In the genomic region with DNA sequence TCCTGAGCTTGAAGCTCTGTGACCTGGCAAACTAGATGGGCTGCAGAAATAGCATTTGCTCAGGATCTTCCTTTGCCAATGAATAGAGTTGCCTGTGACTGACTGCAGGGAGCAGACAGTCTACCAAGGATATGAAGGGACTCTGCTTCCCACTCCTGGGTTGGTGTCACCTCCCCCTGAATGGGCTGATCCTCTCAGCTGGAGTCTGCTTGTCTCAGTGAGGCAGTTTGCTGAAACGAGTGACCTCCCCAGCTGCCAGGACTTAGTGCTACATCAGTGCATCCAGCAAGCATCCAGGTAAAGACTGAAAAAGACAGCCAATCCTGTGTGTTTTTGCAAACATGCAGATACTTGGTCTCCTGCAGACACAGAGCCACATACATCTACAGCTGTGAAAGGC, we compare ENCODE assay signal across 18 cellular contexts. TPM values are rescaled to one million over a fixed set of nuclear protein-coding genes. Genes with fewer than 3 reads are reported as not detected.
DNase-seq lines count a peak whose midpoint lies in the region; ATAC-seq, FAIRE-seq and TF ChIP-seq lines count a peak whose summit lies in the region.
"Had no signal": no experiment of that assay in that cellular context is flagged by ENCODE, and none has a peak within 500 bp of the region (broad histone marks: within the 10 kb centered on the region; RNA-seq: fewer than 3 reads in every experiment).

No MANE protein-coding gene starts in this region.

- no peak for TF ChIP-seq EP300 in H1 (IDR thresholded peaks at IDR 0.05; ENCODE audit: borderline replicate concordance in 1 of 2, low read depth in 2 of 2, low read length in 2 of 2)

- no peaks in the 10 kb centered on the region; the same call in 1 of the 2 replicates for H3K23me2 ChIP-seq in H1 (ENCODE audit: low read depth, low read length)

- no peak overlapping the region for H3K56ac ChIP-seq in H1 (replicated peaks; ENCODE audit: insufficient read length, low read depth, low read length)

- WGBS in H1 (ENCODE audit: extremely low coverage in 1 of 2, insufficient coverage in 1 of 2, insufficient read length in 1 of 2, insufficient replicate concordance in 2 of 2, low coverage in 1 of 2, low lambda C conversion rate in 2 of 2, missing lambda C conversion rate in 1 of 2), 2 experiments = 53% methylated on average over 1 of the region's 1 CpG; no CpG with 5 or more reads in 1 of the 2 experiments

- peak overlapping the region; percentile 1 for H3K4me3 Mint-ChIP-seq in neural progenitor cell
- no peak overlapping the region for H3K4me3 Mint-ChIP-seq in activated CD8-positive, alpha-beta memory T cell treated with anti-CD3 and anti-CD28 coated beads, Interleukin-2, amount 10 ng/mL, durations not matched to agents 7 days and 5 days
- H3K4me3 Mint-ChIP-seq: CD4-positive, alpha-beta T cell had no signal

- H3K36me3 ChIP-seq in H1 (ENCODE audit: control insufficient read depth in 2 of 4, insufficient read depth in 4 of 4, low read length in 3 of 4) = no peaks in the 10 kb centered on the region
- H3K36me3 ChIP-seq in neural progenitor cell = no peaks in the 10 kb centered on the region
- H3K36me3 ChIP-seq: BLaER1, HAP-1 had no signal

- H3K9me3 ChIP-seq in H1 (ENCODE audit: insufficient read depth in 2 of 2, low read depth in 1 of 2, low read length in 1 of 2) = no peaks in the 10 kb centered on the region
- no peaks in the 10 kb centered on the region for H3K9me3 ChIP-seq in neural progenitor cell (ENCODE audit: low read depth)
- H3K9me3 ChIP-seq: BLaER1, HAP-1 had no signal

- H3K4me2 ChIP-seq in H1 (ENCODE audit: insufficient read depth in 1 of 2, low read depth in 2 of 2, low read length in 2 of 2) (no peak overlapping the region), neural progenitor cell (peak overlapping the region; percentile 66)
- H3K4me2 ChIP-seq: BLaER1 had no signal

- H3K79me2 ChIP-seq in H1 (ENCODE audit: control insufficient read depth in 1 of 2, insufficient read depth in 2 of 2, low read length in 2 of 2) = no peaks in the 10 kb centered on the region
- no peaks in the 10 kb centered on the region for H3K79me2 ChIP-seq in neural progenitor cell (ENCODE audit: low read depth)

- H4K20me1 ChIP-seq in H1 (replicated peaks in 1 of 2; ENCODE audit: control insufficient read depth in 1 of 2, insufficient read depth in 2 of 2, low read length in 2 of 2) (no peaks in the 10 kb centered on the region), neural progenitor cell (ENCODE audit: low read depth) (peaks cover 11% of the 10 kb centered on the region)
- H4K20me1 ChIP-seq: BLaER1 had no signal

- no peak overlapping the region for H3K27ac ChIP-seq in H1 (ENCODE audit: low read depth, low read length)
- H3K27ac ChIP-seq in neural progenitor cell = no peak overlapping the region
- H3K27ac ChIP-seq: BLaER1, GM23248 had no signal

- no peaks in the 10 kb centered on the region for H3K9me3 Mint-ChIP-seq in neural progenitor cell
- H3K9me3 Mint-ChIP-seq in activated CD8-positive, alpha-beta memory T cell treated with anti-CD3 and anti-CD28 coated beads, Interleukin-2, amount 10 ng/mL, durations not matched to agents 7 days and 5 days (ENCODE audit: low read depth) = no peaks in the 10 kb centered on the region
- H3K9me3 Mint-ChIP-seq: CD4-positive, alpha-beta T cell had no signal

- no peak overlapping the region for H3K23ac ChIP-seq in H1 (ENCODE audit: insufficient read length)

- TF ChIP-seq POLR2A in H1 (IDR thresholded peaks at IDR 0.05; ENCODE audit: control extremely low read depth in 1 of 2, low read depth in 2 of 2, low read length in 2 of 2) = no peak

- peaks cover 0 to 6% (median 5%) of the 10 kb centered on the region in 4 experiments; a peak in 4 of 7 replicates for H3K4me1 ChIP-seq in H1 (replicated peaks in 1 of 4; ENCODE audit: control insufficient read depth in 3 of 4, insufficient read depth in 4 of 4, low read length in 3 of 4)
- peaks cover 65% of the 10 kb centered on the region for H3K4me1 ChIP-seq in neural progenitor cell
- H3K4me1 ChIP-seq: HAP-1 had no signal

- H2BK15ac ChIP-seq in H1 (ENCODE audit: low read length) = no peak overlapping the region

- H3F3A ChIP-seq in neural progenitor cell (ENCODE audit: low read depth) = peaks cover 48% of the 10 kb centered on the region

- FAIRE-seq in H1 (lab: Jason Lieb, UNC) = no peak
- FAIRE-seq: GM12878 had no signal

- H2BK120ac ChIP-seq in H1 (replicated peaks; ENCODE audit: low read depth, low read length) = no peak overlapping the region

- no peaks in the 10 kb centered on the region for H3K36me3 Mint-ChIP-seq in neural progenitor cell
- no peaks in the 10 kb centered on the region for H3K36me3 Mint-ChIP-seq in activated CD8-positive, alpha-beta memory T cell treated with anti-CD3 and anti-CD28 coated beads, Interleukin-2, amount 10 ng/mL, durations not matched to agents 7 days and 5 days

- TF ChIP-seq CTCF in H1 (IDR thresholded peaks at IDR 0.05; ENCODE audit: control extremely low read depth in 1 of 3, insufficient read depth in 1 of 3, low read depth in 1 of 3, low read length in 3 of 3) (no peak), neural progenitor cell (IDR thresholded peaks at IDR 0.05) (no peak)

- no peak overlapping the region for H4K5ac ChIP-seq in H1 (ENCODE audit: insufficient read length, low read depth, low read length)

- H3K9ac ChIP-seq in H1 (replicated peaks in 1 of 4; ENCODE audit: extremely low read depth in 1 of 4, low read depth in 3 of 4, low read length in 3 of 4) = no peak overlapping the region
- no peak overlapping the region for H3K9ac ChIP-seq in neural progenitor cell
- H3K9ac ChIP-seq: BLaER1, GM23248 had no signal

- no peak overlapping the region for H2AFZ ChIP-seq in H1 (ENCODE audit: low read length)
- no peak overlapping the region for H2AFZ ChIP-seq in neural progenitor cell (replicated peaks)
- H2AFZ ChIP-seq: GM23248 had no signal

- H2AK5ac ChIP-seq in H1 (ENCODE audit: low read depth, low read length) = no peak overlapping the region

- POLR2A ChIA-PET in H1 (lab: Charles Lee; ENCODE audit: partially characterized antibody) = interaction anchor here (0.7 to 0.8 kb wide), 2 partner anchors 28 to 69 kb away, joined by 3 read pairs; a partner anchor contains a TSS

- CTCF ChIA-PET in H1 (lab: Charles Lee; ENCODE audit: partially characterized antibody) = interaction anchor here (1.0 to 4.1 kb wide), 7 partner anchors 9 to 660 kb away, joined by 3 to 20 read pairs (median 4); a partner anchor contains a TSS
- CTCF ChIA-PET in activated CD8-positive, alpha-beta memory T cell treated with anti-CD3 and anti-CD28 coated beads, Interleukin-2, amount 10 ng/mL, durations not matched to agents 7 days and 5 days (lab: Charles Lee) = no interaction called here

- H2BK5ac ChIP-seq in H1 (ENCODE audit: low read depth, low read length) = no peak overlapping the region

- H3K18ac ChIP-seq in H1 (ENCODE audit: extremely low read depth, low read length) = no peak overlapping the region

- H3K27me3 Mint-ChIP-seq in neural progenitor cell (ENCODE audit: insufficient read depth, low read depth) = peaks cover 10% of the 10 kb centered on the region
- H3K27me3 Mint-ChIP-seq in activated CD8-positive, alpha-beta memory T cell treated with anti-CD3 and anti-CD28 coated beads, Interleukin-2, amount 10 ng/mL, durations not matched to agents 7 days and 5 days = no peaks in the 10 kb centered on the region

- no peak overlapping the region for H4K91ac ChIP-seq in H1 (replicated peaks; ENCODE audit: insufficient read length, low read length)

- H3K79me1 ChIP-seq in H1 (ENCODE audit: low read depth, low read length) = no peaks in the 10 kb centered on the region; the same call in 1 of the 2 replicates

- H3K4ac ChIP-seq in H1 (replicated peaks; ENCODE audit: insufficient read length, low read depth, low read length) = no peak overlapping the region

- peaks cover 41% of the 10 kb centered on the region for H3K4me1 Mint-ChIP-seq in neural progenitor cell
- H3K4me1 Mint-ChIP-seq in activated CD8-positive, alpha-beta memory T cell treated with anti-CD3 and anti-CD28 coated beads, Interleukin-2, amount 10 ng/mL, durations not matched to agents 7 days and 5 days = no peaks in the 10 kb centered on the region

- ATAC-seq in activated CD8-positive, alpha-beta memory T cell treated with anti-CD3 and anti-CD28 coated beads, Interleukin-2, amount 10 ng/mL, durations not matched to agents 7 days and 5 days = no peak
- ATAC-seq: GM12878 had no signal

- H2BK20ac ChIP-seq in H1 (ENCODE audit: low read length) = 0 out of 2 replicates have a peak overlapping the region, but pooled peaks have one; percentile 15

- H3K27ac Mint-ChIP-seq in neural progenitor cell = no peak overlapping the region
- no peak overlapping the region for H3K27ac Mint-ChIP-seq in activated CD8-positive, alpha-beta memory T cell treated with anti-CD3 and anti-CD28 coated beads, Interleukin-2, amount 10 ng/mL, durations not matched to agents 7 days and 5 days
- H3K27ac Mint-ChIP-seq: CD4-positive, alpha-beta T cell had no signal

- no peaks in the 10 kb centered on the region; a peak in 1 of 7 replicates for H3K27me3 ChIP-seq in H1 (replicated peaks in 1 of 4; ENCODE audit: control insufficient read depth in 3 of 4, extremely low read depth in 1 of 4, insufficient read depth in 3 of 4, low read length in 3 of 4)
- peaks cover 31% of the 10 kb centered on the region for H3K27me3 ChIP-seq in neural progenitor cell
- H3K27me3 ChIP-seq: BLaER1 had no signal

- H3K4me3 ChIP-seq in H1 (ENCODE audit: extremely low read depth in 1 of 4, insufficient read depth in 2 of 4, low read depth in 3 of 4, low read length in 4 of 4) (no peak overlapping the region), neural progenitor cell (no peak overlapping the region)
- H3K4me3 ChIP-seq: BLaER1, GM12878, GM23248, HAP-1 had no signal

- no peak overlapping the region for H2BK12ac ChIP-seq in H1 (ENCODE audit: low read depth, low read length)

- TF ChIP-seq RAD21 in H1 (IDR thresholded peaks at IDR 0.05 in 1 of 2, conservative IDR thresholded peaks at IDR 0.05 in 1 of 2; ENCODE audit: low read depth in 2 of 2, low read length in 2 of 2) = no peak

- DNase-seq in NCI-H82 (lab: John Stamatoyannopoulos, UW) (peak; percentile 29), NCI-H82 treated with DMSO at 0.1 percent for 48 hours (lab: John Stamatoyannopoulos, UW; ENCODE audit: unreplicated experiment) (no peak), NCI-H2171 treated with DMSO at 0.1 percent for 48 hours (lab: John Stamatoyannopoulos, UW) (peak; percentile 78), H1 (ENCODE audit: low read depth in 1 of 2, low spot score in 2 of 2) (no peak), neural progenitor cell (ENCODE audit: low spot score) (peak; percentile 69), C1 segment of cervical spinal cord (lab: John Stamatoyannopoulos, UW) (no peak)
- DNase-seq in activated CD8-positive, alpha-beta memory T cell treated with anti-CD3 and anti-CD28 coated beads, Interleukin-2, amount 10 ng/mL, durations not matched to agents 7 days and 5 days = no peak
- no peak for DNase-seq in effector CD8-positive, alpha-beta T cell (lab: John Stamatoyannopoulos, UW)
- DNase-seq: 8988T; AML-193; CD4-positive, alpha-beta T cell; DMS79; GM23248 had no signal

- H3K14ac ChIP-seq in H1 (ENCODE audit: insufficient read length) = no peak overlapping the region

- H4K8ac ChIP-seq in H1 (ENCODE audit: extremely low read depth, insufficient read depth, low read length) = no peak overlapping the region

RNA-seq across cellular contexts. Expression of a gene that starts 28.5 kb away (rescaled TPM):
- 8.9 and 9.0 TPM in 2 replicates for total RNA-seq in H1 (2021; fragmentation: NEBNext Ultra II Directional; extraction: Animal tissue kit (Norgen Biotek cat#: 25700))
- 3.9 and 4.9 TPM in 2 replicates for polyA plus RNA-seq in H1 (2011; rRNA removed)
- polyA plus RNA-seq in H1 (2011; cell fraction: cytosol; rRNA removed) = 4.5 TPM
- polyA plus RNA-seq in H1 (2011; cell fraction: nucleus; rRNA removed) = 9.6 TPM
- 4.7 to 5.9 TPM (median 5.4 TPM) in 4 replicates for polyA plus RNA-seq in H1 (2012, experiment 1 of 2)
- 0.54 TPM for polyA plus RNA-seq in H1 (2012, experiment 2 of 2)
- polyA plus RNA-seq in H1 (2013, experiment 1 of 2) = 4.7 TPM
- polyA plus RNA-seq in H1 (2013, experiment 2 of 2) = 3.1 TPM
- polyA minus RNA-seq in H1 (2011; rRNA and poly(A)+ RNA removed) = 4.6 and 6.9 TPM in 2 replicates
- polyA minus RNA-seq in H1 (2011; cell fraction: cytosol; rRNA and poly(A)+ RNA removed) = 2.0 TPM
- polyA minus RNA-seq in H1 (2011; cell fraction: nucleus; rRNA and poly(A)+ RNA removed) = 7.3 TPM
- 0.06 and 0.07 TPM in 2 replicates for total RNA-seq in neural progenitor cell (ENCODE audit: low replicate concordance)
- not detected for total RNA-seq in activated CD8-positive, alpha-beta memory T cell treated with anti-CD3 and anti-CD28 coated beads, Interleukin-2, amount 10 ng/mL, durations not matched to agents 7 days and 5 days
- total RNA-seq: CD4-positive, alpha-beta T cell; G401; GM23248; HT-29 had no signal
- polyA plus RNA-seq: GM23248 had no signal

Comparison
In these comparisons a context has a peak if more than half of its experiments do, and no peak if none do; other contexts are left out.
1. DNase-seq: peak in NCI-H82 (single experiment), NCI-H2171 treated with DMSO at 0.1 percent for 48 hours (single experiment) and neural progenitor cell (single experiment); none in NCI-H82 treated with DMSO at 0.1 percent for 48 hours (single experiment), H1 (0 of 2), activated CD8-positive, alpha-beta memory T cell treated with anti-CD3 and anti-CD28 coated beads, Interleukin-2, amount 10 ng/mL, durations not matched to agents 7 days and 5 days (single experiment), effector CD8-positive, alpha-beta T cell (single experiment) and C1 segment of cervical spinal cord (0 of 14).